Comparison of ENCODE assay signal across 10 cellular contexts in the genomic region with DNA sequence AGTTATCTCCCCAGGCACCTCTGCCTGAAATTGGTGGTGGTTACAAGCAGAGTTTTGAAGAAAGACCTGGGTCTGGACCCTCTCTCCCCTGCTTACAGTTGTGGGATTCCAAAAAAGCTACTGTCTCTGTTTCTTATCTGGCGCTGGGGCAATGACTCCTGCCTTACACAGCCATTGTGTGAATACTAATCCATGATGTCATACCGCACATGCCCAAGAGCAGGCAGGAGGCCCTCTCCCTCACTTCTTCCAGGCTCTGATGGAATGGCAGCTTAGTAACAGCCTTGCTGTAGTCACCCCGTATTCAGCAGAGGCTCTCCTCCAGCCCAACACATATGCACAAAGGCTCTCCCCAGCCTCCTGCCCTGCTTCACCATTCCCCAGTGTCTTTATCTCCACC.
DNase-seq lines count a peak whose midpoint lies in the region; ATAC-seq and TF ChIP-seq lines count a peak whose summit lies in the region.
"Had no signal": no experiment of that assay in that cellular context is flagged by ENCODE, and none has a peak within 500 bp of the region (broad histone marks: within the 10 kb centered on the region; RNA-seq: fewer than 3 reads in every experiment).

No MANE protein-coding gene starts in this region.

- H3K9me3 ChIP-seq in sigmoid colon, result no peaks in the 10 kb centered on the region
- no peaks in the 10 kb centered on the region for H3K9me3 ChIP-seq in effector memory CD4-positive, alpha-beta T cell (ENCODE audit: control insufficient read depth, low read length)

- TF ChIP-seq CTCF in activated B cell treated with CpG ODN at 0.5 μM for 24 hours (IDR thresholded peaks at IDR 0.05), result no peak
- no peak for TF ChIP-seq CTCF in sigmoid colon (IDR thresholded peaks at IDR 0.05)

- intact Hi-C loops in activated B cell treated with CpG ODN at 0.5 μM for 24 hours (cut with micrococcal nuclease) (no loop called here), sigmoid colon (cut with DNase I) (no loop called here)

- DNase-seq in stimulated activated CD4-positive, alpha-beta T cell treated with anti-CD3 and anti-CD28 coated beads, Interleukin-4, amount 100 ng/mL, for 24 hours, result peak; percentile 11
- no peak for DNase-seq in stimulated activated CD4-positive, alpha-beta T cell treated with anti-CD3 and anti-CD28 coated beads, Interleukin-4, amount 100 ng/mL, for 4 hours
- no peak for DNase-seq in activated B cell treated with CpG ODN at 0.5 μM for 24 hours
- DNase-seq in hepatic stellate cell (ENCODE audit: low spot score), result peak; percentile 30
- DNase-seq in stimulated activated naive CD8-positive, alpha-beta T cell treated with anti-CD3 and anti-CD28 coated beads, Interleukin-15, amount 100 ng/mL, for 72 hours, result no peak
- DNase-seq in sigmoid colon, result no peak
- no peak for DNase-seq in effector memory CD4-positive, alpha-beta T cell
- no peak for DNase-seq in NCI-H2029 treated with DMSO at 0.1 percent for 48 hours (lab: John Stamatoyannopoulos, UW)
- DNase-seq: NCI-H1092, T-helper 9 cell had no signal

- no peaks in the 10 kb centered on the region for H3K36me3 ChIP-seq in sigmoid colon
- no peaks in the 10 kb centered on the region for H3K36me3 ChIP-seq in effector memory CD4-positive, alpha-beta T cell (ENCODE audit: control insufficient read depth, insufficient read depth, low read length)

- peak overlapping the region in 1 of 4 donors; percentile 39 for H3K27ac ChIP-seq in sigmoid colon
- H3K27ac ChIP-seq in effector memory CD4-positive, alpha-beta T cell (ENCODE audit: insufficient read depth, low read length, poor library complexity, severe bottlenecking), result no peak overlapping the region

- peaks cover 0 to 40% (median 32%) of the 10 kb centered on the region in 4 donors for H3K4me1 ChIP-seq in sigmoid colon
- peaks cover 18% of the 10 kb centered on the region for H3K4me1 ChIP-seq in effector memory CD4-positive, alpha-beta T cell (ENCODE audit: control insufficient read depth, insufficient read depth, low read length, poor library complexity, severe bottlenecking)

- H3K4me1 Mint-ChIP-seq in activated B cell treated with CpG ODN at 0.5 μM for 24 hours, result peaks cover 28% of the 10 kb centered on the region
- peaks cover 88% of the 10 kb centered on the region for H3K4me1 Mint-ChIP-seq in stimulated activated naive CD8-positive, alpha-beta T cell treated with anti-CD3 and anti-CD28 coated beads, Interleukin-15, amount 100 ng/mL, for 72 hours

- no peak for ATAC-seq in activated B cell treated with CpG ODN at 0.5 μM for 24 hours (ENCODE audit: low read depth)
- no peak for ATAC-seq in stimulated activated naive CD8-positive, alpha-beta T cell treated with anti-CD3 and anti-CD28 coated beads, Interleukin-15, amount 100 ng/mL, for 72 hours

- POLR2A ChIA-PET in activated B cell treated with CpG ODN at 0.5 μM for 24 hours (lab: Charles Lee), result interaction anchor here (1.2 to 1.3 kb wide), 2 partner anchors 12 to 50 kb away, joined by 3 read pairs; no protein-coding TSS in a partner anchor

- no peaks in the 10 kb centered on the region for H3K27me3 Mint-ChIP-seq in activated B cell treated with CpG ODN at 0.5 μM for 24 hours
- no peaks in the 10 kb centered on the region for H3K27me3 Mint-ChIP-seq in stimulated activated naive CD8-positive, alpha-beta T cell treated with anti-CD3 and anti-CD28 coated beads, Interleukin-15, amount 100 ng/mL, for 72 hours

- H3K4me3 ChIP-seq in sigmoid colon, result no peak overlapping the region
- no peak overlapping the region for H3K4me3 ChIP-seq in effector memory CD4-positive, alpha-beta T cell (ENCODE audit: insufficient read depth, low read depth, low read length, poor library complexity, severe bottlenecking)

- H3K9me3 Mint-ChIP-seq in activated B cell treated with CpG ODN at 0.5 μM for 24 hours, result no peaks in the 10 kb centered on the region
- H3K9me3 Mint-ChIP-seq in stimulated activated naive CD8-positive, alpha-beta T cell treated with anti-CD3 and anti-CD28 coated beads, Interleukin-15, amount 100 ng/mL, for 72 hours, result no peaks in the 10 kb centered on the region

- H3K27me3 ChIP-seq in sigmoid colon, result no peaks in the 10 kb centered on the region
- H3K27me3 ChIP-seq in effector memory CD4-positive, alpha-beta T cell (replicated peaks; ENCODE audit: control insufficient read depth, insufficient read depth, low read length, poor library complexity, severe bottlenecking), result no peaks in the 10 kb centered on the region

- peak overlapping the region; percentile 7 for H3K27ac Mint-ChIP-seq in activated B cell treated with CpG ODN at 0.5 μM for 24 hours
- peak overlapping the region; percentile 90 to 98 for H3K27ac Mint-ChIP-seq in stimulated activated naive CD8-positive, alpha-beta T cell treated with anti-CD3 and anti-CD28 coated beads, Interleukin-15, amount 100 ng/mL, for 72 hours

- H3K4me3 Mint-ChIP-seq in activated B cell treated with CpG ODN at 0.5 μM for 24 hours, result no peak overlapping the region
- peak overlapping the region; percentile 81 to 83 for H3K4me3 Mint-ChIP-seq in stimulated activated naive CD8-positive, alpha-beta T cell treated with anti-CD3 and anti-CD28 coated beads, Interleukin-15, amount 100 ng/mL, for 72 hours

- H3K36me3 Mint-ChIP-seq in activated B cell treated with CpG ODN at 0.5 μM for 24 hours (ENCODE audit: low read depth), result no peaks in the 10 kb centered on the region

- CTCF ChIA-PET in activated B cell treated with CpG ODN at 0.5 μM for 24 hours (lab: Charles Lee), result interaction anchor here (0.9 kb wide), 1 partner anchor 52 kb away, joined by 3 read pairs; no protein-coding TSS in a partner anchor

- WGBS in sigmoid colon, 2 donors, result 93% methylated on average over 3 of the region's 3 CpGs

- no peak for TF ChIP-seq EP300 in sigmoid colon (IDR thresholded peaks at IDR 0.05)

- no peak for TF ChIP-seq POLR2A in sigmoid colon (IDR thresholded peaks at IDR 0.05)

Comparison
In these comparisons a context has a peak if more than half of its experiments do, and no peak if none do; other contexts are left out.
1. DNase-seq: peak in stimulated activated CD4-positive, alpha-beta T cell treated with anti-CD3 and anti-CD28 coated beads, Interleukin-4, amount 100 ng/mL, for 24 hours (single experiment) and hepatic stellate cell (single experiment); none in stimulated activated CD4-positive, alpha-beta T cell treated with anti-CD3 and anti-CD28 coated beads, Interleukin-4, amount 100 ng/mL, for 4 hours (0 of 2), activated B cell treated with CpG ODN at 0.5 μM for 24 hours (single experiment), stimulated activated naive CD8-positive, alpha-beta T cell treated with anti-CD3 and anti-CD28 coated beads, Interleukin-15, amount 100 ng/mL, for 72 hours (0 of 2), sigmoid colon (single experiment), effector memory CD4-positive, alpha-beta T cell (0 of 3) and NCI-H2029 treated with DMSO at 0.1 percent for 48 hours (single experiment).